ENCODE assay signal across 12 cellular contexts in genomic region chr13:41645313-41645712, GRCh38.
A peak's percentile ranks its signal among the peaks of the same experiment; 100 is the strongest.
DNase-seq lines count a peak whose midpoint lies in the region; ATAC-seq and TF ChIP-seq lines count a peak whose summit lies in the region.
"Had no signal": no experiment of that assay in that cellular context is flagged by ENCODE, and none has a peak within 500 bp of the region (broad histone marks: within the 10 kb centered on the region; RNA-seq: fewer than 3 reads in every experiment).

No MANE protein-coding gene starts in this region.

- H3K4me1 ChIP-seq in gastroesophageal sphincter = peaks cover 2 to 51% (median 11%) of the 10 kb centered on the region in 3 donors
- no peaks in the 10 kb centered on the region for H3K4me1 ChIP-seq in effector memory CD4-positive, alpha-beta T cell (ENCODE audit: control insufficient read depth, insufficient read depth, low read length, poor library complexity, severe bottlenecking)

- peaks cover 13% of the 10 kb centered on the region for H3K4me1 Mint-ChIP-seq in CD14-positive monocyte
- H3K4me1 Mint-ChIP-seq in activated T-helper 2 cell treated with anti-CD3 and anti-CD28 coated beads, Interferon-gamma antibody, Interleukin-2, Interleukin-4, amounts not matched to agents 10 μg/mL and 5 μg/mL and 100 μg/mL, durations not matched to agents 14 hours and 24 hours and 36 hours (ENCODE audit: low read depth) = no peaks in the 10 kb centered on the region

- no peaks in the 10 kb centered on the region for H3K27me3 ChIP-seq in gastroesophageal sphincter
- H3K27me3 ChIP-seq in effector memory CD4-positive, alpha-beta T cell (replicated peaks; ENCODE audit: control insufficient read depth, insufficient read depth, low read length, poor library complexity, severe bottlenecking) = no peaks in the 10 kb centered on the region

- H3K9me3 Mint-ChIP-seq in CD14-positive monocyte = no peaks in the 10 kb centered on the region
- H3K9me3 Mint-ChIP-seq in activated T-helper 2 cell treated with anti-CD3 and anti-CD28 coated beads, Interferon-gamma antibody, Interleukin-2, Interleukin-4, amounts not matched to agents 10 μg/mL and 5 μg/mL and 100 μg/mL, durations not matched to agents 14 hours and 24 hours and 36 hours = no peaks in the 10 kb centered on the region
- H3K9me3 Mint-ChIP-seq: stimulated activated naive CD8-positive, alpha-beta T cell treated with anti-CD3 and anti-CD28 coated beads, Interleukin-15, Interleukin-2, amounts not matched to agents 100 ng/mL and 50 ng/mL, for 24 hours had no signal

- no peak for TF ChIP-seq EP300 in gastroesophageal sphincter (IDR thresholded peaks at IDR 0.05)

- H3K27ac ChIP-seq in gastroesophageal sphincter = peak overlapping the region; percentile 34 to 66 (median 43)
- H3K27ac ChIP-seq in effector memory CD4-positive, alpha-beta T cell (ENCODE audit: insufficient read depth, low read length, poor library complexity, severe bottlenecking) = no peak overlapping the region

- no peaks in the 10 kb centered on the region for H3K36me3 ChIP-seq in gastroesophageal sphincter
- no peaks in the 10 kb centered on the region for H3K36me3 ChIP-seq in effector memory CD4-positive, alpha-beta T cell (ENCODE audit: control insufficient read depth, insufficient read depth, low read length)

- peaks cover 0 to 2% (median 0%) of the 10 kb centered on the region in 3 donors for H3K27me3 Mint-ChIP-seq in CD14-positive monocyte (ENCODE audit: low read depth in 3 of 3)
- H3K27me3 Mint-ChIP-seq in activated T-helper 2 cell treated with anti-CD3 and anti-CD28 coated beads, Interferon-gamma antibody, Interleukin-2, Interleukin-4, amounts not matched to agents 10 μg/mL and 5 μg/mL and 100 μg/mL, durations not matched to agents 14 hours and 24 hours and 36 hours (ENCODE audit: low read depth) = no peaks in the 10 kb centered on the region
- H3K27me3 Mint-ChIP-seq: stimulated activated naive CD8-positive, alpha-beta T cell treated with anti-CD3 and anti-CD28 coated beads, Interleukin-15, Interleukin-2, amounts not matched to agents 100 ng/mL and 50 ng/mL, for 24 hours had no signal

- no peaks in the 10 kb centered on the region for H3K9me3 ChIP-seq in gastroesophageal sphincter
- no peaks in the 10 kb centered on the region for H3K9me3 ChIP-seq in effector memory CD4-positive, alpha-beta T cell (ENCODE audit: control insufficient read depth, low read length)

- H3K27ac Mint-ChIP-seq in CD14-positive monocyte = peak overlapping the region in 4 of 7 donors; percentile 6 to 88 (median 62)
- H3K27ac Mint-ChIP-seq in activated T-helper 2 cell treated with anti-CD3 and anti-CD28 coated beads, Interferon-gamma antibody, Interleukin-2, Interleukin-4, amounts not matched to agents 10 μg/mL and 5 μg/mL and 100 μg/mL, durations not matched to agents 14 hours and 24 hours and 36 hours = no peak overlapping the region
- H3K27ac Mint-ChIP-seq: stimulated activated naive CD8-positive, alpha-beta T cell treated with anti-CD3 and anti-CD28 coated beads, Interleukin-15, Interleukin-2, amounts not matched to agents 100 ng/mL and 50 ng/mL, for 24 hours had no signal

- no peak overlapping the region for H3K4me3 Mint-ChIP-seq in CD14-positive monocyte
- no peak overlapping the region for H3K4me3 Mint-ChIP-seq in activated T-helper 2 cell treated with anti-CD3 and anti-CD28 coated beads, Interferon-gamma antibody, Interleukin-2, Interleukin-4, amounts not matched to agents 10 μg/mL and 5 μg/mL and 100 μg/mL, durations not matched to agents 14 hours and 24 hours and 36 hours (ENCODE audit: low read depth)
- H3K4me3 Mint-ChIP-seq: stimulated activated naive CD8-positive, alpha-beta T cell treated with anti-CD3 and anti-CD28 coated beads, Interleukin-15, Interleukin-2, amounts not matched to agents 100 ng/mL and 50 ng/mL, for 24 hours had no signal

- WGBS in gastroesophageal sphincter (ENCODE audit: low coverage in 1 of 2), 2 donors = 21 to 30% methylated on average over 4 of the region's 4 CpGs

- TF ChIP-seq CTCF in CD14-positive monocyte (IDR thresholded peaks at IDR 0.05) (no peak), gastroesophageal sphincter (IDR thresholded peaks at IDR 0.05) (no peak)

- DNase-seq in CD14-positive monocyte (ENCODE audit: low spot score) (no peak), SW 1271 (lab: John Stamatoyannopoulos, UW) (peak; percentile 31 to 42), pulmonary artery endothelial cell (ENCODE audit: low read depth, low spot score) (peak; percentile 85), NCI-H69 (lab: John Stamatoyannopoulos, UW) (no peak), NCI-H187 (lab: John Stamatoyannopoulos, UW) (no peak)
- no peak for DNase-seq in effector memory CD4-positive, alpha-beta T cell
- DNase-seq in activated T-helper 2 cell treated with anti-CD3 and anti-CD28 coated beads, Interferon-gamma antibody, Interleukin-2, Interleukin-4, amounts not matched to agents 10 μg/mL and 5 μg/mL and 100 μg/mL, durations not matched to agents 14 hours and 24 hours and 36 hours (ENCODE audit: low spot score) = no peak
- DNase-seq: activated T-cell treated with anti-CD3 and anti-CD28 coated beads for 4 hours, NCI-H1092 treated with DMSO at 0.1 percent for 48 hours, SHP77 had no signal

- peak; percentile 91 for ATAC-seq in gastroesophageal sphincter

- no peak overlapping the region for H3K4me3 ChIP-seq in gastroesophageal sphincter
- no peak overlapping the region for H3K4me3 ChIP-seq in effector memory CD4-positive, alpha-beta T cell (ENCODE audit: insufficient read depth, low read depth, low read length, poor library complexity, severe bottlenecking)

- no peak for TF ChIP-seq POLR2A in gastroesophageal sphincter (IDR thresholded peaks at IDR 0.05)

- H3K36me3 Mint-ChIP-seq in CD14-positive monocyte = peaks cover 0 to 1% of the 10 kb centered on the region in 2 donors
- no peaks in the 10 kb centered on the region for H3K36me3 Mint-ChIP-seq in activated T-helper 2 cell treated with anti-CD3 and anti-CD28 coated beads, Interferon-gamma antibody, Interleukin-2, Interleukin-4, amounts not matched to agents 10 μg/mL and 5 μg/mL and 100 μg/mL, durations not matched to agents 14 hours and 24 hours and 36 hours (ENCODE audit: low read depth)

- intact Hi-C loops in CD14-positive monocyte (cut with micrococcal nuclease) = loop anchor here in 1 of 2 donors (5.0 kb wide), 1 partner anchor 178 kb away; no protein-coding TSS in a partner anchor
- intact Hi-C loops in activated T-helper 2 cell treated with anti-CD3 and anti-CD28 coated beads, Interferon-gamma antibody, Interleukin-2, Interleukin-4, amounts not matched to agents 10 μg/mL and 5 μg/mL and 100 μg/mL, durations not matched to agents 14 hours and 24 hours and 36 hours (cut with micrococcal nuclease) = no loop called here

Comparison
In these comparisons a context has a peak if more than half of its experiments do, and no peak if none do; other contexts are left out.
1. DNase-seq: peak in SW 1271 (2 of 2) and pulmonary artery endothelial cell (single experiment); none in CD14-positive monocyte (single experiment), effector memory CD4-positive, alpha-beta T cell (0 of 3), activated T-helper 2 cell treated with anti-CD3 and anti-CD28 coated beads, Interferon-gamma antibody, Interleukin-2, Interleukin-4, amounts not matched to agents 10 μg/mL and 5 μg/mL and 100 μg/mL, durations not matched to agents 14 hours and 24 hours and 36 hours (single experiment), NCI-H69 (single experiment) and NCI-H187 (0 of 2).